In the genomic region with DNA sequence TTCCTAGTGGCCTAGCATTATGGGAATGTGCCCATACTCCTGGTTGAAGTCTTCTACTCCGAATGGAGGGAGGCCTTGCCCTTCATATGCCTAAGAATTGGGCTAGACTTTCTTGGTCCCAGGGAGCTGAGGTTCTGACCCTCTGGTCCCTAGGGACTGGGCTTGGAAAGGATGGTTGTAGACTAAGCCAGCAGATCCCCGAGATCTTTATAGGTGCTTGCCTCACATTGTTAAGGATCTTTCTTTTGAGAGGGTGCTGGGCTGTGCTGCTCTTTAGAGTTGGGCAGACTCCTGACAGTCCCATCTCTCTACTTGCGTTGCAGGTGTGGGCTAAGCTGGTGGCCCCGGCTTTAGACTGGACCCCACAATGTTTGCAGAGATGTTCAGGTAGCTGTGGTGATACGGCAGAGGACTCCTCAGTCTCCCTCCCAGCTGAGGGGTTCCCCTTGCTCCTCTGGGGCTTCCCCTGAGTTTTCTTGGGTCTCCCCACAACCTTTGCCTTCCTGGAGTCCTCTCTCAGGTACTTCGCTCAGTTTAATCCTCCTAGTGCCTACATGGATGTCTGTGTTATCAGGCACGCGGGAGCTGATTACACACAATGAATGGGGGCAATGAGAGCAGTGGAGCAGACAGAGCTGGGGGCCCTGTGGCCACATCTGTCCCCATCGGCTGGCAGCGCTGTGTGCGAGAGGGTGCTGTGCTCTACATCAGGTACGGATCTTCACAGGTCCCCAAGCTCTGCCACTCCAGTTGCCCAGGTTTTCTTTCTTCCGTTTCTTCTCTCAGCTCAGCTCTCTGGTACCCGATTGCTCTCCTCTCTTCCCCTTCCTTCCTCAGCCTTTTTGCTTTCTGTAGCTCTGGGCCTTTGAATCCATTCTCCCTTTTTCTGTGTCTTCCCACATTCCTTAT, we compare ENCODE assay signal across 8 cellular contexts. TPM values are rescaled to one million over a fixed set of nuclear protein-coding genes. Genes with fewer than 3 reads are reported as not detected.
A peak's percentile ranks its signal among the peaks of the same experiment; 100 is the strongest.
DNase-seq lines count a peak whose midpoint lies in the region; ATAC-seq and TF ChIP-seq lines count a peak whose summit lies in the region.

No MANE protein-coding gene starts in this region.

- no peak for TF ChIP-seq POLR2A in prostate gland (IDR thresholded peaks at IDR 0.05)

- TF ChIP-seq CTCF in RWPE2 (IDR thresholded peaks at IDR 0.05; ENCODE audit: poor library complexity, severe bottlenecking): no peak
- no peak for TF ChIP-seq CTCF in prostate gland (IDR thresholded peaks at IDR 0.05)

- H3K9me3 ChIP-seq in RWPE2 (ENCODE audit: severe bottlenecking) (no peaks in the 10 kb centered on the region), prostate gland (no peaks in the 10 kb centered on the region)

- H3K4me1 ChIP-seq in RWPE2 (ENCODE audit: insufficient read depth, poor library complexity, severe bottlenecking) (peaks cover 18% of the 10 kb centered on the region), prostate gland (replicated peaks) (peaks cover 21% of the 10 kb centered on the region)

- H3K27ac ChIP-seq in RWPE2 (ENCODE audit: poor library complexity, severe bottlenecking) (peak overlapping the region; percentile 90), epithelial cell of prostate (peak overlapping the region; percentile 98), prostate gland (peak overlapping the region; percentile 99)

- intact Hi-C loops in prostate gland (cut with DNase I): loop anchor here (5.0 kb wide), 1 partner anchor 83 kb away; no protein-coding TSS in a partner anchor

- ATAC-seq in RWPE2 (ENCODE audit: low read depth) (no peak), HG02981 (IDR thresholded peaks at IDR 0.05; ENCODE audit: unreplicated experiment) (no peak), HG03025 (IDR thresholded peaks at IDR 0.05; ENCODE audit: low FRiP score, unreplicated experiment) (no peak)

- H3K36me3 ChIP-seq in RWPE2 (ENCODE audit: low read depth): peaks cover 58% of the 10 kb centered on the region
- peaks cover 5 to 8% of the 10 kb centered on the region in 2 donors for H3K36me3 ChIP-seq in prostate gland

- H3K4me3 ChIP-seq in GM08714 (ENCODE audit: low read length) (peak overlapping the region; percentile 70), RWPE2 (ENCODE audit: severe bottlenecking) (peak overlapping the region; percentile 60), prostate gland (peak overlapping the region; percentile 67 to 85)

- H3K27me3 ChIP-seq in RWPE2 (ENCODE audit: insufficient read depth, poor library complexity, severe bottlenecking) (no peaks in the 10 kb centered on the region), prostate gland (replicated peaks; ENCODE audit: insufficient read depth) (no peaks in the 10 kb centered on the region)

- 59% methylated on average over 14 of the region's 14 CpGs for WGBS in prostate gland

- DNase-seq in RWPE2 (ENCODE audit: low spot score): no peak
- no peak for DNase-seq in epithelial cell of prostate (ENCODE audit: low read depth, low spot score)
- no peak for DNase-seq in prostate gland (ENCODE audit: low spot score)
- no peak for DNase-seq in anterior cingulate cortex (lab: John Stamatoyannopoulos, UW)
- no peak for DNase-seq in dedifferentiated amniotic fluid mesenchymal stem cell (ENCODE audit: extremely low spot score)

RNA-seq across cellular contexts. Expression of gene MBD6, which starts 1.3 kb away (rescaled TPM):
- total RNA-seq in prostate gland: 10 to 100 TPM; 54.5 to 92.1 TPM

RNA-seq across cellular contexts. Expression of gene DDIT3, which starts 3.6 kb away (rescaled TPM):
- 10 to 100 TPM; 39.0 to 51.8 TPM for total RNA-seq in prostate gland

RNA-seq across cellular contexts. Expression of gene DCTN2, which starts 23.0 kb away (rescaled TPM):
- 100 to 1,000 TPM; 131 to 157 TPM for total RNA-seq in prostate gland

RNA-seq across cellular contexts. Expression of gene KIF5A, which starts 25.9 kb away (rescaled TPM):
- 1 to 10 TPM in 1 of 2 donors, under 1 TPM in 1; 0.50 to 3.7 TPM for total RNA-seq in prostate gland

RNA-seq across cellular contexts. Expression of gene MARS1, which starts 36.1 kb away (rescaled TPM):
- total RNA-seq in prostate gland: 10 to 100 TPM; 67.2 to 90.0 TPM
